In the genomic region with DNA sequence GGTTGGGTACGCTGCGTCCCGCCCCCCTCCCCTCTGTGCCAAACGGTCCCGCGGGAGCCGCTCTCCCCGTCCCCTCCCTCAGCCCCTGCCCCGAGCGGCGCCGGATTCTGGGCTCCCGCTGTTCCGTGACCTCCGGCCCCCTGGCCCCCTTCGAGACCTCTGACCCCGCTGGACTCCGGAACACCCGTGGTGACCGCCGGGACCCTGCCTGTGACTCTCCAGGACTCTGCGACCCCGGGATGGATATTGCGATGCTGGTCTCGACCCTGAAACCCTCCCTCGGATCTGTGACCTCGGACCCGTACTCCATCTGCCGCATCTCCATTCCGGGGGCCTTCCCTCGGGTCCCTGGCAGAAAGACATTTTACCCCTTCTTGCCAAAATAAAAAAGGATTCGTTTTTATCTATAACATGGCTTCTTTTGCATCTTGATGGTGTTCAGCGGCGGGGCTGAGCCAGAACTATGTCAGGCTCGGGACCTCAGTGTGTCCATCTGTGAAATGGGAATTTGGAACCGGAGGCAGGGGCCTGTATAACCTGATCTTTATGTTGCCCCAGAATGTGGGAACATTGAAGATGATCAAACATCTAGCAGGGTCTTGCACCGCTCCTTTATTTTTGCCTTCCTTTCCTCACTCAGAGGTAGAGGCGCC, we compare ENCODE assay signal across 8 cellular contexts. TPM values are rescaled to one million over a fixed set of nuclear protein-coding genes. Genes with fewer than 3 reads are reported as not detected.
A peak's percentile ranks its signal among the peaks of the same experiment; 100 is the strongest.
DNase-seq lines count a peak whose midpoint lies in the region; ATAC-seq and TF ChIP-seq lines count a peak whose summit lies in the region.

No MANE protein-coding gene starts in this region.

- WGBS in SK-N-SH (ENCODE audit: low lambda C conversion rate): 26% methylated on average over 28 of the region's 38 CpGs
- 4% methylated on average over 36 of the region's 38 CpGs for WGBS in prostate gland

- H3K27me3 ChIP-seq in SK-N-SH (ENCODE audit: insufficient read depth): no peaks in the 10 kb centered on the region
- peaks cover 5% of the 10 kb centered on the region for H3K27me3 ChIP-seq in prostate gland (replicated peaks; ENCODE audit: insufficient read depth)

- POLR2A ChIA-PET in SK-N-SH (lab: Yijun Ruan, JAX): no interaction called here

- ATAC-seq in HG02678 (IDR thresholded peaks at IDR 0.05; ENCODE audit: unreplicated experiment): no peak
- no peak for ATAC-seq in GM18873 (IDR thresholded peaks at IDR 0.05; ENCODE audit: low FRiP score, unreplicated experiment)

- peak overlapping the region; percentile 14 to 99; a peak in 2 of 4 replicates for H3K4me3 ChIP-seq in SK-N-SH (ENCODE audit: low read depth in 2 of 2, low read length in 1 of 2)
- H3K4me3 ChIP-seq in fibroblast of mammary gland (ENCODE audit: control insufficient read depth, low read depth, low read length): peak overlapping the region; percentile 27
- H3K4me3 ChIP-seq in prostate gland: peak overlapping the region; percentile 63 to 81

- H3K79me2 ChIP-seq in SK-N-SH (ENCODE audit: insufficient read depth): peaks cover 36% of the 10 kb centered on the region

- intact Hi-C loops in prostate gland (cut with DNase I): loop anchor here (5.0 kb wide), 1 partner anchor 73 kb away; no protein-coding TSS in a partner anchor

- no peaks in the 10 kb centered on the region for H3K9me2 ChIP-seq in SK-N-SH

- H3K36me3 ChIP-seq in SK-N-SH (replicated peaks in 1 of 2; ENCODE audit: control insufficient read depth in 1 of 2, insufficient read depth in 2 of 2, low read length in 1 of 2) (no peaks in the 10 kb centered on the region), prostate gland (no peaks in the 10 kb centered on the region)

- H4K20me1 ChIP-seq in SK-N-SH (ENCODE audit: insufficient read depth): no peaks in the 10 kb centered on the region; the same call in 1 of the 2 replicates

- TF ChIP-seq CTCF in GM12801 (IDR thresholded peaks at IDR 0.05; ENCODE audit: extremely low read depth, insufficient read length) (peak; percentile 92), SK-N-SH (IDR thresholded peaks at IDR 0.05) (no peak), fibroblast of mammary gland (conservative IDR thresholded peaks at IDR 0.05; ENCODE audit: control insufficient read depth, insufficient read depth, low read depth, low read length) (peak; percentile 95), prostate gland (IDR thresholded peaks at IDR 0.05) (no peak)

- H3F3A ChIP-seq in SK-N-SH (replicated peaks; ENCODE audit: insufficient read depth): no peaks in the 10 kb centered on the region

- peaks cover 8 to 16% of the 10 kb centered on the region in 2 experiments; a peak in 1 of 4 replicates for H3K4me1 ChIP-seq in SK-N-SH (ENCODE audit: control insufficient read depth in 1 of 2, insufficient read depth in 2 of 2, low read depth in 1 of 2, low read length in 1 of 2)
- H3K4me1 ChIP-seq in prostate gland (replicated peaks): peaks cover 12% of the 10 kb centered on the region

- CTCF ChIA-PET in SK-N-SH (lab: Yijun Ruan, JAX): interaction anchor here (1.6 kb wide), 1 partner anchor 28 kb away, joined by 4 read pairs; no protein-coding TSS in a partner anchor

- H3K9ac ChIP-seq in SK-N-SH: no peak overlapping the region

- TF ChIP-seq EP300 in SK-N-SH (IDR thresholded peaks at IDR 0.05; ENCODE audit: borderline replicate concordance in 1 of 2, low read depth in 1 of 2, low read length in 1 of 2): no peak

- no peak for TF ChIP-seq POLR2A in prostate gland (IDR thresholded peaks at IDR 0.05)

- DNase-seq in SK-N-SH: no peak
- no peak for DNase-seq in fibroblast of mammary gland (ENCODE audit: low read depth)
- no peak for DNase-seq in prostate gland (ENCODE audit: low spot score)
- DNase-seq in NCI-H1105 treated with DMSO at 0.1 percent for 48 hours (lab: John Stamatoyannopoulos, UW): no peak
- no peak for DNase-seq in kidney tubule cell (ENCODE audit: low spot score)

- H3K4me2 ChIP-seq in SK-N-SH: peak overlapping the region; percentile 68

- peak overlapping the region; percentile 96 for H2AFZ ChIP-seq in SK-N-SH (ENCODE audit: low read depth)

- TF ChIP-seq RAD21 in SK-N-SH (IDR thresholded peaks at IDR 0.05; ENCODE audit: low read length): no peak; the same call in 1 of the 2 replicates

- peak overlapping the region in 1 of 2 experiments; percentile 36; a peak in 1 of 4 replicates for H3K27ac ChIP-seq in SK-N-SH (ENCODE audit: low read depth in 2 of 2, low read length in 1 of 2)
- H3K27ac ChIP-seq in prostate gland: peak overlapping the region in 1 of 2 donors; percentile 63

- no peaks in the 10 kb centered on the region for H3K9me3 ChIP-seq in SK-N-SH
- H3K9me3 ChIP-seq in prostate gland: no peaks in the 10 kb centered on the region

TF ChIP-seq in SK-N-SH, 30 proteins besides CTCF, POLR2A, EP300 and RAD21:
- TF ChIP-seq CHD2 (IDR thresholded peaks at IDR 0.05; ENCODE audit: low read length, partially characterized antibody) (no peak), JUND (IDR thresholded peaks at IDR 0.05) (no peak), MXI1 (IDR thresholded peaks at IDR 0.05; ENCODE audit: low read depth, low read length) (no peak), ELF1 (IDR thresholded peaks at IDR 0.05) (no peak), SMC3 (IDR thresholded peaks at IDR 0.05; ENCODE audit: low read depth, low read length) (no peak), NFIC (IDR thresholded peaks at IDR 0.05; ENCODE audit: borderline replicate concordance) (no peak)
- TF ChIP-seq, protein P1, sequence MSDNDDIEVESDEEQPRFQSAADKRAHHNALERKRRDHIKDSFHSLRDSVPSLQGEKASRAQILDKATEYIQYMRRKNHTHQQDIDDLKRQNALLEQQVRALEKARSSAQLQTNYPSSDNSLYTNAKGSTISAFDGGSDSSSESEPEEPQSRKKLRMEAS (IDR thresholded peaks at IDR 0.05; ENCODE audit: low read depth): no peak

RNA-seq across cellular contexts. Expression of gene MEGF8, which starts 0.7 kb away (rescaled TPM):
- polyA plus RNA-seq in SK-N-SH (2012; rRNA removed): 12.0 and 19.1 TPM in 2 replicates
- 12.4 and 14.8 TPM in 2 replicates for polyA plus RNA-seq in SK-N-SH (2012; cell fraction: cytosol; rRNA removed)
- 18.7 and 25.1 TPM in 2 replicates for polyA plus RNA-seq in SK-N-SH (2012; cell fraction: nucleus; rRNA removed)
- total RNA-seq in prostate gland: 10 to 100 TPM; 22.8 to 30.7 TPM

RNA-seq across cellular contexts. Expression of gene TMEM145, which starts 11.7 kb away (rescaled TPM):
- 0.37 and 2.0 TPM in 2 replicates for polyA plus RNA-seq in SK-N-SH (2012; rRNA removed)
- polyA plus RNA-seq in SK-N-SH (2012; cell fraction: cytosol; rRNA removed): 0.53 and 1.5 TPM in 2 replicates
- 8.0 and 18.2 TPM in 2 replicates for polyA plus RNA-seq in SK-N-SH (2012; cell fraction: nucleus; rRNA removed)
- under 1 TPM in 1 of 2 donors, not detected in 1; 0.85 TPM for total RNA-seq in prostate gland

RNA-seq across cellular contexts. Expression of gene PAFAH1B3, which starts 22.4 kb away (rescaled TPM):
- 105 and 160 TPM in 2 replicates for polyA plus RNA-seq in SK-N-SH (2012; rRNA removed)
- 71.5 and 102 TPM in 2 replicates for polyA plus RNA-seq in SK-N-SH (2012; cell fraction: cytosol; rRNA removed)
- polyA plus RNA-seq in SK-N-SH (2012; cell fraction: nucleus; rRNA removed): 82.6 and 91.4 TPM in 2 replicates
- 10 to 100 TPM; 36.6 to 48.5 TPM for total RNA-seq in prostate gland

RNA-seq across cellular contexts. Expression of gene PRR19, which starts 22.8 kb away (rescaled TPM):
- polyA plus RNA-seq in SK-N-SH (2012; rRNA removed): 1.3 TPM in 2 replicates
- 0.40 and 0.87 TPM in 2 replicates for polyA plus RNA-seq in SK-N-SH (2012; cell fraction: cytosol; rRNA removed)
- 1.3 and 1.7 TPM in 2 replicates for polyA plus RNA-seq in SK-N-SH (2012; cell fraction: nucleus; rRNA removed)
- 1 to 10 TPM in 1 of 2 donors, under 1 TPM in 1; 0.32 to 8.4 TPM for total RNA-seq in prostate gland

RNA-seq across cellular contexts. Expression of gene CIC, which starts 55.7 kb away (rescaled TPM):
- 8.6 and 16.9 TPM in 2 replicates for polyA plus RNA-seq in SK-N-SH (2012; rRNA removed)
- polyA plus RNA-seq in SK-N-SH (2012; cell fraction: cytosol; rRNA removed): 7.7 and 12.5 TPM in 2 replicates
- 67.2 and 121 TPM in 2 replicates for polyA plus RNA-seq in SK-N-SH (2012; cell fraction: nucleus; rRNA removed)
- total RNA-seq in prostate gland: 100 to 1,000 TPM in 1 of 2 donors, 10 to 100 TPM in 1; 64.6 to 145 TPM

Comparison
In these comparisons a context has a peak if more than half of its experiments do, and no peak if none do; other contexts are left out.
1. CTCF ChIP-seq: peak in GM12801 (single experiment) and fibroblast of mammary gland (single experiment); none in SK-N-SH (single experiment) and prostate gland (0 of 4).
2. Peak in every context shown above with its lines, with median percentiles within 50 percentile points of each other: H3K4me3 ChIP-seq.